16 cellular contexts compared by ENCODE assay signal in the genomic region with DNA sequence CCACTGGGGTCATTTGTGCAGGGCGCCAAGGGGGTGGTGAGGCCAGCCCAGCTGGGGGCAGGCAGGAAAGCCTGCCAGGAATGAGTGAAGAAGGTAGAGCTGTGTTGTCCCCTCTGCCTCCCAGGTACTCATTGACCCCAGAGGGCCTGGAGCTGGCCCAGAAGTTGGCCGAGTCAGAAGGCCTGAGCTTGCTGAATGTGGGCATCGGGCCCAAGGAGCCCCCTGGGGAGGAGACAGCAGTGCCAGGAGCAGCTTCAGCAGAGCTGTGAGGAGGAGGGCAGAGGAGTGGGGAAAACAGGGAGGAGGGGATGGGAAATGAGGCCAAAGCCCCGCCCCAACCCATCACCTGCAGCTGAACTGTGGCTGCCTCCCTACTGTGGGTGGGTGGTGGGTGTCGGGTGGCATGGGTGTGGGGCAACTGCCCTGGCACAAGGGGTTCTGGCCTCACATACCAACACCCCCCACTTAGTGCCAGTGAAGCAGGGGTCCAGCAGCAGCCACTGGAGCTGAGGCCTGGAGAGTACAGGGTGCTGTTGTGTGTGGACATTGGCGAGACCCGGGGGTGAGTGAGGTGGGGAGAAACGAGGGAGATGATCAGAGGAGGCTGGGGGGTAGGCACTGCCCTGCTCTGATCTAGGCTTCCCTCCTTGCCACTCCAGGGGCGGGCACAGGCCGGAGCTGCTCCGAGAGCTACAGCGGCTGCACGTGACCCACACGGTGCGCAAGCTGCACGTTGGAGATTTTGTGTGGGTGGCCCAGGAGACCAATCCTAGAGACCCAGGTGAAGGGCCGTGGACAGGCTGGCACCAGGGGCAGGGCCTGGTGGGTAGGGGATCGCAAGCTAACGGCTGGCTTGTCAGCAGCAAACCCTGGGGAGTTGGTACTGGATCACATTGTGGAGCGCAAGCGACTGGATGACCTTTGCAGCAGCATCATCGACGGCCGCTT. TPM values are rescaled to one million over a fixed set of nuclear protein-coding genes. Genes with fewer than 3 reads are reported as not detected.
DNase-seq lines count a peak whose midpoint lies in the region; ATAC-seq and TF ChIP-seq lines count a peak whose summit lies in the region.
"Had no signal": no experiment of that assay in that cellular context is flagged by ENCODE, and none has a peak within 500 bp of the region (broad histone marks: within the 10 kb centered on the region; RNA-seq: fewer than 3 reads in every experiment).

No MANE protein-coding gene starts in this region.

- peaks cover 5% of the 10 kb centered on the region for H3K36me3 Mint-ChIP-seq in activated naive CD4-positive, alpha-beta T cell treated with anti-CD3 and anti-CD28 coated beads, Interleukin-2, amount 50 U/mL, for 24 hours

- H3K9me3 ChIP-seq in lower lobe of right lung: no peaks in the 10 kb centered on the region
- no peaks in the 10 kb centered on the region for H3K9me3 ChIP-seq in aorta (ENCODE audit: control insufficient read depth, low read length)

- H3K27me3 Mint-ChIP-seq in activated naive CD4-positive, alpha-beta T cell treated with anti-CD3 and anti-CD28 coated beads, Interleukin-2, amount 50 U/mL, for 24 hours: no peaks in the 10 kb centered on the region

- H3K4me3 Mint-ChIP-seq in activated naive CD4-positive, alpha-beta T cell treated with anti-CD3 and anti-CD28 coated beads, Interleukin-2, amount 50 U/mL, for 24 hours: no peak overlapping the region
- H3K4me3 Mint-ChIP-seq: CD14-positive monocyte had no signal

- H3K27ac ChIP-seq in lower lobe of right lung (no peak overlapping the region), aorta (ENCODE audit: low read depth in 1 of 2, low read length in 2 of 2) (no peak overlapping the region)

- H3K27ac Mint-ChIP-seq in activated naive CD4-positive, alpha-beta T cell treated with anti-CD3 and anti-CD28 coated beads, Interleukin-2, amount 50 U/mL, for 24 hours: peak overlapping the region; percentile 59

- peaks cover 68% of the 10 kb centered on the region for H3K36me3 ChIP-seq in lower lobe of right lung
- peaks cover 0 to 8% of the 10 kb centered on the region in 2 donors for H3K36me3 ChIP-seq in aorta (ENCODE audit: control insufficient read depth in 1 of 2, insufficient read depth in 2 of 2, low read length in 1 of 2)

- DNase-seq in left ventricle myocardium superior: peak; percentile 44
- DNase-seq in cardiac septum (ENCODE audit: low spot score): no peak
- DNase-seq in lower lobe of right lung: peak; percentile 43
- DNase-seq in aorta: peak; percentile 50 to 67
- DNase-seq in left lobe of liver (ENCODE audit: low spot score): no peak
- no peak for DNase-seq in HUDEP-2 (lab: John Stamatoyannopoulos, UW; ENCODE audit: unreplicated experiment in 76 of 76)
- DNase-seq: H7; immature natural killer cell; NCI-H345; stimulated activated CD4-positive, alpha-beta T cell treated with anti-CD3 and anti-CD28 coated beads, Interleukin-2, amount 100 ng/mL, for 24 hours had no signal

- H3K4me1 ChIP-seq in lower lobe of right lung (peaks cover 36% of the 10 kb centered on the region), aorta (ENCODE audit: control insufficient read depth in 1 of 2, insufficient read depth in 2 of 2, low read length in 2 of 2) (no peaks in the 10 kb centered on the region)

- no peak for TF ChIP-seq CTCF in lower lobe of right lung (IDR thresholded peaks at IDR 0.05)

- WGBS in aorta, 2 donors: 76% methylated on average over 24 of the region's 24 CpGs

- H3K9me3 Mint-ChIP-seq in activated naive CD4-positive, alpha-beta T cell treated with anti-CD3 and anti-CD28 coated beads, Interleukin-2, amount 50 U/mL, for 24 hours: no peaks in the 10 kb centered on the region
- H3K9me3 Mint-ChIP-seq: immature natural killer cell had no signal

- H3K27me3 ChIP-seq in lower lobe of right lung (ENCODE audit: low read depth) (no peaks in the 10 kb centered on the region), aorta (ENCODE audit: control insufficient read depth in 1 of 2, insufficient read depth in 2 of 2, low read length in 1 of 2) (no peaks in the 10 kb centered on the region)

- H3K4me3 ChIP-seq in lower lobe of right lung: no peak overlapping the region
- H3K4me3 ChIP-seq in aorta (ENCODE audit: low read length in 2 of 2): no peak overlapping the region

- intact Hi-C loops in left ventricle myocardium superior (cut with micrococcal nuclease): no loop called here
- intact Hi-C loops in cardiac septum (cut with DNase I): no loop called here
- intact Hi-C loops in lower lobe of right lung (cut with DNase I): no loop called here
- intact Hi-C loops in aorta (cut with DNase I): no loop called here

- H3K4me1 Mint-ChIP-seq in activated naive CD4-positive, alpha-beta T cell treated with anti-CD3 and anti-CD28 coated beads, Interleukin-2, amount 50 U/mL, for 24 hours: peaks cover 30% of the 10 kb centered on the region

- ATAC-seq in left ventricle myocardium superior: no peak
- ATAC-seq in lower lobe of right lung: no peak
- no peak for ATAC-seq in aorta (ENCODE audit: low FRiP score)
- no peak for ATAC-seq in left lobe of liver
- ATAC-seq in GM18498 (IDR thresholded peaks at IDR 0.05; ENCODE audit: unreplicated experiment): no peak
- ATAC-seq: esophagus mucosa had no signal

RNA-seq across cellular contexts. Expression of gene MUS81, which starts 3.0 kb away (rescaled TPM):
- total RNA-seq in left ventricle myocardium superior (37.8 TPM), cardiac septum (37.6 TPM), lower lobe of right lung (52.8 TPM), aorta (10 to 100 TPM; 60.7 to 63.1 TPM), left lobe of liver (14.3 TPM)
- 100 to 1,000 TPM in 1 of 2 donors, 10 to 100 TPM in 1; 40.7 to 102 TPM for polyA plus RNA-seq in aorta

RNA-seq across cellular contexts. Expression of gene CFL1, which starts 5.2 kb away (rescaled TPM):
- total RNA-seq in left ventricle myocardium superior (334 TPM), cardiac septum (434 TPM), lower lobe of right lung (647 TPM), aorta (100 to 1,000 TPM; 563 to 812 TPM), left lobe of liver (240 TPM)
- 100 to 1,000 TPM; 571 to 688 TPM for polyA plus RNA-seq in aorta

RNA-seq across cellular contexts. Expression of gene EFEMP2, which starts 9.4 kb away (rescaled TPM):
- total RNA-seq in left ventricle myocardium superior: 95.2 TPM
- 118 TPM for total RNA-seq in cardiac septum
- 53.9 TPM for total RNA-seq in lower lobe of right lung
- total RNA-seq in aorta: 100 to 1,000 TPM; 139 to 185 TPM
- polyA plus RNA-seq in aorta: 100 to 1,000 TPM; 136 to 224 TPM
- 6.0 TPM for total RNA-seq in left lobe of liver

RNA-seq across cellular contexts. Expression of gene CTSW, which starts 16.4 kb away (rescaled TPM):
- total RNA-seq in left ventricle myocardium superior (1.1 TPM), cardiac septum (0.83 TPM), lower lobe of right lung (20.6 TPM), aorta (1 to 10 TPM; 1.8 to 3.9 TPM), left lobe of liver (0.63 TPM)
- polyA plus RNA-seq in aorta: 1 to 10 TPM; 1.8 to 2.9 TPM
- total RNA-seq: bronchial epithelial cell, esophagus mucosa, H7 had no signal
- polyA plus RNA-seq: neural cell had no signal

RNA-seq across cellular contexts. Expression of gene FIBP, which starts 25.1 kb away (rescaled TPM):
- total RNA-seq in left ventricle myocardium superior (44.9 TPM), cardiac septum (62.6 TPM), lower lobe of right lung (44.0 TPM), aorta (10 to 100 TPM; 40.2 to 47.7 TPM), left lobe of liver (20.3 TPM)
- polyA plus RNA-seq in aorta: 10 to 100 TPM; 57.2 to 73.1 TPM

Comparison
In these comparisons a context has a peak if more than half of its experiments do, and no peak if none do; other contexts are left out.
1. DNase-seq: peak in left ventricle myocardium superior (single experiment), lower lobe of right lung (single experiment) and aorta (2 of 2); none in cardiac septum (single experiment), left lobe of liver (single experiment) and HUDEP-2 (0 of 76).